8 cellular contexts compared by ENCODE assay signal in the genomic region with DNA sequence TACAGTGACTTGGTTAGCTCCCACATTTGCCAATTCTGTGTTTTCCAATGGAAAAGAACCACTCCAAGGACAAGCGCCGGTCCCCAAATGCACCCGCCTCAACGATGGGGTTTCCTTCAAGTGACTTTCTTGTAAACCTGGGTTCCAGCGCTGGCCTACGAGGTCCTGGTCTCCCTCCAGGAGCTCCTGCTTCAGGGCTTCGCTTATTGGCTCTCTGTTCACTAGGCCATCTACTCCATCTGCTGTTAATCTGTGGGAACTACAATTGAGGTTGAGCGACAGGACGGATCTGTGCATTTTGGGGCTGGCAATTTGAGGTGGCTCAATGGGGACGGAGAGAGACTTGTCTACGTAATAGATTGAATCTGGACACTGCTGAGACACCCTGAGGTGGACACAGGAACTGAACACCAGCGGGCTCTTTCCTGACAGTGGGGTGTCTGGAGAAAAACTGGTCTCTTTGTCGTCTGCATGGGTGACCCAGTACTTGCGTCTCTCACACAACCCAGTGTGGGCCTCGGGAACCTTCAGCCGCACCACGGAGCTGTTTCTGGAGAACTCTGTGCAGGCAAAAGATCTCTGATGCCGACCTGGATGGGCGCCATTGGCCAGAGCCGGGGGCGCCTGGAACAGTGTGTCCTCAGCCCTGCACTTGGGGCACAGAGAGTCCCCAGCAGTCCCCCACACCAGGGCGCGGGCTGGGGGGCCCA.
DNase-seq lines count a peak whose midpoint lies in the region; ATAC-seq and TF ChIP-seq lines count a peak whose summit lies in the region.

No MANE protein-coding gene starts in this region.

- H3K4me3 ChIP-seq in WERI-Rb-1 (ENCODE audit: low read depth, low read length) (no peak overlapping the region), prostate gland (no peak overlapping the region)

- DNase-seq in 8988T: peak; percentile 38
- DNase-seq in G401 (ENCODE audit: low spot score): peak; percentile 28
- peak; percentile 68 to 87 for DNase-seq in Kasumi-1 (lab: John Stamatoyannopoulos, UW)
- DNase-seq in WERI-Rb-1: peak; percentile 60
- DNase-seq in head of caudate nucleus: peak in 36 of 42 donors; percentile 6 to 74 (median 42)
- DNase-seq in prostate gland (ENCODE audit: low spot score): peak; percentile 29
- no peak for DNase-seq in effector CD8-positive, alpha-beta T cell (lab: John Stamatoyannopoulos, UW)

- intact Hi-C loops in head of caudate nucleus (cut with DNase I): no loop called here
- intact Hi-C loops in prostate gland (cut with DNase I): loop anchor here (5.0 kb wide), 1 partner anchor 522 kb away; no protein-coding TSS in a partner anchor

- no peaks in the 10 kb centered on the region for H3K4me1 ChIP-seq in prostate gland (replicated peaks)

- H3K9me3 ChIP-seq in WERI-Rb-1 (ENCODE audit: severe bottlenecking): no peaks in the 10 kb centered on the region
- no peaks in the 10 kb centered on the region for H3K9me3 ChIP-seq in prostate gland

- ATAC-seq in activated CD4-positive, CD25-positive, alpha-beta regulatory T cell treated with anti-CD3 and anti-CD28 coated beads, Interleukin-2, amount 50 U/mL, for 24 hours: no peak

- in situ Hi-C loops in G401 (cut with HindIII; ENCODE audit: low sequenced_read_pairs): no loop called here

- TF ChIP-seq CTCF in WERI-Rb-1 (IDR thresholded peaks at IDR 0.05; ENCODE audit: low read depth, low read length) (peak; percentile 70), prostate gland (IDR thresholded peaks at IDR 0.05) (peak; percentile 46 to 73 (median 60))

- H3K36me3 ChIP-seq in WERI-Rb-1: no peaks in the 10 kb centered on the region
- no peaks in the 10 kb centered on the region for H3K36me3 ChIP-seq in prostate gland

- no peak overlapping the region for H3K27ac ChIP-seq in WERI-Rb-1
- no peak overlapping the region for H3K27ac ChIP-seq in prostate gland

- no peak for TF ChIP-seq POLR2A in prostate gland (IDR thresholded peaks at IDR 0.05)

- WGBS in prostate gland: 49% methylated on average over 23 of the region's 23 CpGs

- H3K27me3 ChIP-seq in WERI-Rb-1 (ENCODE audit: insufficient read depth, low read depth, severe bottlenecking): no peaks in the 10 kb centered on the region
- H3K27me3 ChIP-seq in prostate gland (replicated peaks; ENCODE audit: insufficient read depth): no peaks in the 10 kb centered on the region
